ENCODE assay signal across 13 cellular contexts in genomic region chr7:69780377-69780776, GRCh38.
DNase-seq lines count a peak whose midpoint lies in the region; ATAC-seq, FAIRE-seq and TF ChIP-seq lines count a peak whose summit lies in the region.
"Had no signal": no experiment of that assay in that cellular context is flagged by ENCODE, and none has a peak within 500 bp of the region (broad histone marks: within the 10 kb centered on the region; RNA-seq: fewer than 3 reads in every experiment).

No MANE protein-coding gene starts in this region.

- H3K36me3 ChIP-seq in cardiac muscle cell (no peaks in the 10 kb centered on the region), K562 (ENCODE audit: control insufficient read depth, insufficient read depth, low read length) (no peaks in the 10 kb centered on the region), aorta (ENCODE audit: control insufficient read depth in 1 of 2, insufficient read depth in 2 of 2, low read length in 1 of 2) (no peaks in the 10 kb centered on the region)

- no peak for TF ChIP-seq EP300 in K562 (IDR thresholded peaks at IDR 0.05; ENCODE audit: low read length)

- CTCF ChIA-PET in K562 (lab: Yijun Ruan, JAX; ENCODE audit: low intra/inter-chr PET ratio), result no interaction called here

- H2AFZ ChIP-seq in K562 (ENCODE audit: low read depth, low read length), result no peak overlapping the region

- no peak overlapping the region for H3K9ac ChIP-seq in K562 (ENCODE audit: insufficient read depth in 1 of 2, low read depth in 2 of 2, low read length in 2 of 2)

- no peak for ATAC-seq in right cardiac atrium
- peak; percentile 63 for ATAC-seq in K562
- ATAC-seq in left ventricle myocardium superior, result no peak
- no peak for ATAC-seq in aorta (ENCODE audit: low FRiP score)

- POLR2A ChIA-PET in K562 (lab: Yijun Ruan, JAX), result interaction anchor here (1.0 kb wide), 1 partner anchor 37 kb away, joined by 3 read pairs; no protein-coding TSS in a partner anchor

- H4K20me1 ChIP-seq in K562 (replicated peaks; ENCODE audit: control insufficient read depth, insufficient read depth, low read length), result no peaks in the 10 kb centered on the region

- H3K27ac ChIP-seq in cardiac muscle cell, result no peak overlapping the region
- no peak overlapping the region for H3K27ac ChIP-seq in right cardiac atrium (ENCODE audit: low read length)
- no peak overlapping the region for H3K27ac ChIP-seq in K562 (ENCODE audit: extremely low read depth, low read depth, low read length)
- no peak overlapping the region for H3K27ac ChIP-seq in aorta (ENCODE audit: low read depth in 1 of 2, low read length in 2 of 2)

- no peak for TF ChIP-seq POLR2A in K562 (conservative IDR thresholded peaks at IDR 0.05)

- H3K9me3 ChIP-seq in cardiac muscle cell (ENCODE audit: low read depth) (no peaks in the 10 kb centered on the region), right cardiac atrium (ENCODE audit: control insufficient read depth, low read length) (no peaks in the 10 kb centered on the region), K562 (replicated peaks; ENCODE audit: control insufficient read depth, insufficient read depth, low read depth, low read length) (no peaks in the 10 kb centered on the region), aorta (ENCODE audit: control insufficient read depth, low read length) (no peaks in the 10 kb centered on the region)

- no peak overlapping the region for H3K4me2 ChIP-seq in K562 (ENCODE audit: insufficient read depth, low read length)

- TF ChIP-seq RAD21 in K562 (CRISPR knock-in tag; conservative IDR thresholded peaks at IDR 0.05 in 1 of 2, IDR thresholded peaks at IDR 0.05 in 1 of 2), result no peak

- in situ Hi-C loops in K562 (cut with MboI), result no loop called here

- H3K79me2 ChIP-seq in K562 (ENCODE audit: control insufficient read depth, insufficient read depth, low read length), result no peaks in the 10 kb centered on the region

- no peaks in the 10 kb centered on the region for H3K9me1 ChIP-seq in K562 (ENCODE audit: control insufficient read depth, insufficient read depth, low read length)

- H3K27me3 ChIP-seq in cardiac muscle cell (no peaks in the 10 kb centered on the region), right cardiac atrium (ENCODE audit: control insufficient read depth, insufficient read depth) (no peaks in the 10 kb centered on the region), K562 (ENCODE audit: control insufficient read depth in 2 of 2, insufficient read depth in 2 of 2, low read length in 2 of 2) (no peaks in the 10 kb centered on the region), aorta (ENCODE audit: control insufficient read depth in 1 of 2, insufficient read depth in 2 of 2, low read length in 1 of 2) (no peaks in the 10 kb centered on the region)

- BruUV-seq in K562 (replicated peaks; lab: Mats Ljungman, UMichigan), result no TSS peak

- TF ChIP-seq CTCF in cardiac muscle cell (IDR thresholded peaks at IDR 0.05; ENCODE audit: low read depth, low read length) (no peak), K562 (IDR thresholded peaks at IDR 0.05 in 2 of 3, conservative IDR thresholded peaks at IDR 0.05 in 1 of 3; ENCODE audit: insufficient read depth in 2 of 3, low read depth in 1 of 3, low read length in 3 of 3) (no peak)

- peaks cover 22% of the 10 kb centered on the region for H3K4me1 ChIP-seq in cardiac muscle cell (ENCODE audit: low read depth)
- peaks cover 20% of the 10 kb centered on the region for H3K4me1 ChIP-seq in right cardiac atrium (ENCODE audit: control insufficient read depth, insufficient read depth, low read length)
- no peaks in the 10 kb centered on the region for H3K4me1 ChIP-seq in K562 (replicated peaks in 1 of 2; ENCODE audit: control insufficient read depth in 2 of 2, insufficient read depth in 2 of 2, low read length in 2 of 2)
- H3K4me1 ChIP-seq in aorta (ENCODE audit: control insufficient read depth in 1 of 2, insufficient read depth in 2 of 2, low read length in 2 of 2), result peaks cover 2 to 5% of the 10 kb centered on the region in 2 donors

- DNase-seq in cardiac muscle cell (ENCODE audit: low read depth in 1 of 2, low spot score in 1 of 2) (peak; percentile 25 to 43), right cardiac atrium (no peak), NCI-H226 (peak; percentile 60), K562 (ENCODE audit: extremely low read depth in 1 of 4, low spot score in 3 of 4) (no peak), urothelium cell line (ENCODE audit: low spot score) (peak; percentile 4), left ventricle myocardium superior (no peak), aorta (no peak)
- no peak for DNase-seq in activated CD8-positive, alpha-beta memory T cell treated with anti-CD3 and anti-CD28 coated beads, Interleukin-2, amount 50 U/mL, for 48 hours
- DNase-seq: activated gamma-delta T cell, Kasumi-1 had no signal

- H3K4me3 ChIP-seq in cardiac muscle cell (no peak overlapping the region), right cardiac atrium (ENCODE audit: low read length) (no peak overlapping the region), K562 (no peak overlapping the region), aorta (ENCODE audit: low read length in 2 of 2) (no peak overlapping the region)
- H3K4me3 ChIP-seq: skin epidermis had no signal

- 98% methylated on average over 1 of the region's 1 CpG for WGBS in right cardiac atrium
- 0% methylated on average over 1 of the region's 1 CpG for WGBS in K562 (ENCODE audit: insufficient coverage, low coverage, missing lambda C conversion rate)
- 97% methylated on average over 1 of the region's 1 CpG for WGBS in aorta, 2 donors

- intact Hi-C loops in right cardiac atrium (cut with DNase I) (no loop called here), K562 (cut with micrococcal nuclease) (no loop called here), left ventricle myocardium superior (cut with micrococcal nuclease) (no loop called here), aorta (cut with DNase I) (no loop called here)

- FAIRE-seq in K562 (lab: Jason Lieb, UNC), result no peak
- no peak for FAIRE-seq in urothelium cell line (lab: Jason Lieb, UNC)
- FAIRE-seq: colon, H54 had no signal

TF ChIP-seq in K562, 482 proteins besides CTCF, POLR2A, EP300 and RAD21:
- no peak for TF ChIP-seq PPARD (CRISPR knock-in tag; IDR thresholded peaks at IDR 0.05)
- no peak for TF ChIP-seq THRAP3 (IDR thresholded peaks at IDR 0.05; ENCODE audit: borderline replicate concordance)
- TF ChIP-seq RHOXF2B (CRISPR knock-in tag; conservative IDR thresholded peaks at IDR 0.05), result no peak
- TF ChIP-seq TFAP4 (CRISPR knock-in tag; IDR thresholded peaks at IDR 0.05; ENCODE audit: borderline replicate concordance), result no peak
- no peak for TF ChIP-seq SAFB2 (IDR thresholded peaks at IDR 0.05; ENCODE audit: borderline replicate concordance, low read depth, low read length, severe bottlenecking)
- TF ChIP-seq TARDBP (IDR thresholded peaks at IDR 0.05), result no peak
- TF ChIP-seq CHD4 (IDR thresholded peaks at IDR 0.05; ENCODE audit: insufficient read depth, insufficient replicate concordance, low read depth, low read length, poor library complexity, severe bottlenecking), result no peak
- no peak for TF ChIP-seq TAF9B (IDR thresholded peaks at IDR 0.05; ENCODE audit: partially characterized antibody)
- no peak for TF ChIP-seq BRF1 (IDR thresholded peaks at IDR 0.05; ENCODE audit: borderline replicate concordance, extremely low read depth, insufficient read length)
- TF ChIP-seq SREBF1 (IDR thresholded peaks at IDR 0.05; ENCODE audit: borderline replicate concordance, low read depth, low read length), result no peak
- no peak for TF ChIP-seq ZNF124 (CRISPR knock-in tag; IDR thresholded peaks at IDR 0.05)
- TF ChIP-seq PKNOX1 (IDR thresholded peaks at IDR 0.05), result no peak
- no peak for TF ChIP-seq FOXK2 (conservative IDR thresholded peaks at IDR 0.05 in 1 of 2, IDR thresholded peaks at IDR 0.05 in 1 of 2; ENCODE audit: low read depth in 2 of 2)
- no peak for TF ChIP-seq RBFOX2 (IDR thresholded peaks at IDR 0.05; ENCODE audit: low read depth, low read length)
- TF ChIP-seq BHLHE40 (IDR thresholded peaks at IDR 0.05; ENCODE audit: low read length), result no peak
- no peak for TF ChIP-seq HDAC2 (IDR thresholded peaks at IDR 0.05)
- TF ChIP-seq NR2C1 (IDR thresholded peaks at IDR 0.05), result no peak
- TF ChIP-seq NR2C1 (tag; IDR thresholded peaks at IDR 0.05), result no peak
TF ChIP-seq in K562: peak in this region for 0.

Comparison
In these comparisons a context has a peak if more than half of its experiments do, and no peak if none do; other contexts are left out.
1. DNase-seq: peak in cardiac muscle cell (2 of 2), NCI-H226 (single experiment) and urothelium cell line (single experiment); none in right cardiac atrium (0 of 3), K562 (0 of 4), left ventricle myocardium superior (single experiment), activated CD8-positive, alpha-beta memory T cell treated with anti-CD3 and anti-CD28 coated beads, Interleukin-2, amount 50 U/mL, for 48 hours (single experiment) and aorta (0 of 2).